9 cellular contexts compared by ENCODE assay signal in the genomic region with DNA sequence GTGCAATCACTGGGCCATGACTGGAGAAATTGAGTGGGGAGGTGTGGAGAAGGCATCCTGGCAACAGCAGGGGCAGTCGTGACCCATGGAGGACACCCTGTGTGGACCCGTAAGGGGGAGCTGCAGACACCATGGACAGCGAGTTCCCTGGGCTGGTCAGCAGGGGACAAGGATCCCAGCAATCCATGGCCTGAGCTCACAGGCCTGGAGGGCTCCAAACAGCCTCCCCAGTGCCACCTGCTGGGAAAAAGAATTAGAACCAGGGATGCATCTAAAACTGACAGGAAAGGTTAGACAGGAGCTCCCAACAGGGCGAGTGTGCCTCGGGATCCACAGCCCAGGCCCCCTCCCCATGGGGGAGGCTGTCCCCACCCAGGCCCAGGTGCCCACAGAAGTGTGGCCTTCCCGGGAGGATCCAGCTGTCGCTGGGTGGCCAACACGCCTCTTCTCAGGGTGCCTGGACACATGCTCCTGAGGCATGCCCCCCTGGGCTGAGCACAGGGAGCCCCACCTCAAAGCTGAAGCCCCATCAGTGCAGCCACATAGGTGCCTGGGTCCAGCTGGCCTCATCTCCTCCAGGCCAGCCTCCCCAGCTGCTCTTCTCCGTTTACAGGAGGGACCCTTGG. TPM values are rescaled to one million over a fixed set of nuclear protein-coding genes. Genes with fewer than 3 reads are reported as not detected.
A peak's percentile ranks its signal among the peaks of the same experiment; 100 is the strongest.
DNase-seq lines count a peak whose midpoint lies in the region; ATAC-seq, FAIRE-seq and TF ChIP-seq lines count a peak whose summit lies in the region.
"Had no signal": no experiment of that assay in that cellular context is flagged by ENCODE, and none has a peak within 500 bp of the region (broad histone marks: within the 10 kb centered on the region; RNA-seq: fewer than 3 reads in every experiment).

No MANE protein-coding gene starts in this region.

- H3K27me3 Mint-ChIP-seq in type B pancreatic cell = peaks cover 38% of the 10 kb centered on the region

- in situ Hi-C loops in HepG2 (cut with HindIII; ENCODE audit: extremely low pct_ligation_motif_present, low pct_unique_long_range_greater_than_20kb) = loop anchor here (5.0 kb wide), 1 partner anchor 357 kb away; no protein-coding TSS in a partner anchor

- intact Hi-C loops in HepG2 (cut with micrococcal nuclease; ENCODE audit: unreplicated experiment) = loop anchor here (1.0 kb wide), 2 partner anchors 30 to 326 kb away; no protein-coding TSS in a partner anchor

- FAIRE-seq in GM12892 (lab: Jason Lieb, UNC) = peak; percentile 9
- peak; percentile 98 for FAIRE-seq in HepG2 (lab: Jason Lieb, UNC)

- no peak overlapping the region for H3K4me3 Mint-ChIP-seq in type B pancreatic cell

- no peak for TF ChIP-seq EP300 in HepG2 (IDR thresholded peaks at IDR 0.05; ENCODE audit: low read depth in 2 of 2, low read length in 2 of 2)
- no peak for TF ChIP-seq EP300 in HepG2 (CRISPR knock-in tag; IDR thresholded peaks at IDR 0.05; ENCODE audit: borderline replicate concordance)

- TF ChIP-seq CTCF in HepG2 (CRISPR knock-in tag; IDR thresholded peaks at IDR 0.05) = peak; percentile 91
- TF ChIP-seq CTCF in type B pancreatic cell (conservative IDR thresholded peaks at IDR 0.05) = peak; percentile 78

- H3K4me1 ChIP-seq in HepG2 (ENCODE audit: insufficient read depth, low read length) = no peaks in the 10 kb centered on the region

- H2AFZ ChIP-seq in HepG2 (ENCODE audit: low read length) = no peak overlapping the region

- no peaks in the 10 kb centered on the region for H3K36me3 Mint-ChIP-seq in type B pancreatic cell

- no peaks in the 10 kb centered on the region for H3K9me3 Mint-ChIP-seq in type B pancreatic cell

- no peak overlapping the region for H3K4me2 ChIP-seq in HepG2 (ENCODE audit: low read depth, low read length)

- WGBS in HepG2 (ENCODE audit: low lambda C conversion rate) = 10% methylated on average over 4 of the region's 9 CpGs

- H3K79me2 ChIP-seq in HepG2 (ENCODE audit: insufficient read depth, low read length) = no peaks in the 10 kb centered on the region

- POLR2A ChIA-PET in HepG2 (lab: Yijun Ruan, JAX) = interaction anchor here (1.0 to 1.4 kb wide), 4 partner anchors 17 to 275 kb away, joined by 3 to 4 read pairs (median 4); no protein-coding TSS in a partner anchor

- DNase-seq in Ammon's horn (ENCODE audit: low spot score) (peak; percentile 84), GM12892 (ENCODE audit: insufficient read length) (no peak), NCI-H748 treated with DMSO at 0.1 percent for 48 hours (lab: John Stamatoyannopoulos, UW) (peak; percentile 33), cerebellar cortex (ENCODE audit: low spot score) (peak; percentile 69), HepG2 (ENCODE audit: low spot score) (peak; percentile 86), type B pancreatic cell (ENCODE audit: extremely low spot score, unreplicated experiment) (no peak), GOT3 (lab: John Stamatoyannopoulos, UW) (no peak)

- H3K27me3 ChIP-seq in HepG2 (ENCODE audit: control insufficient read depth in 1 of 2, insufficient read depth in 2 of 2, low read length in 2 of 2) = peaks cover 15 to 71% of the 10 kb centered on the region in 2 experiments

- no peak overlapping the region for H3K27ac Mint-ChIP-seq in type B pancreatic cell

- no peaks in the 10 kb centered on the region for H3K36me3 ChIP-seq in HepG2 (replicated peaks in 1 of 2; ENCODE audit: control insufficient read depth in 1 of 2, insufficient read depth in 2 of 2, low read length in 2 of 2)

- no TSS peak for BruUV-seq in HepG2 (replicated peaks; lab: Mats Ljungman, UMichigan)

- H3K9ac ChIP-seq in HepG2 (ENCODE audit: insufficient read depth, low read depth, low read length) = no peak overlapping the region

- no peak overlapping the region for H3K27ac ChIP-seq in HepG2 (ENCODE audit: extremely low read length, insufficient read depth, low read length)

- no peaks in the 10 kb centered on the region for H3K4me1 Mint-ChIP-seq in type B pancreatic cell (ENCODE audit: unreplicated experiment)

- peaks cover 3% of the 10 kb centered on the region; the same call in 1 of the 2 replicates for H4K20me1 ChIP-seq in HepG2 (ENCODE audit: insufficient read depth, low read length)

- no peaks in the 10 kb centered on the region for H3K9me3 ChIP-seq in HepG2 (ENCODE audit: low read length)

- H3K4me3 ChIP-seq in HepG2 (replicated peaks in 1 of 3; ENCODE audit: insufficient read depth in 1 of 3, low read depth in 2 of 3, low read length in 3 of 3) = no peak overlapping the region

- TF ChIP-seq RAD21 in HepG2 (CRISPR knock-in tag; IDR thresholded peaks at IDR 0.05) = peak; percentile 92

- ATAC-seq in HepG2 (peak; percentile 98), HG02610 (IDR thresholded peaks at IDR 0.05; ENCODE audit: unreplicated experiment) (no peak)

- TF ChIP-seq POLR2A in GM12892 (IDR thresholded peaks at IDR 0.05; ENCODE audit: low read depth, low read length) (no peak), HepG2 (IDR thresholded peaks at IDR 0.05; ENCODE audit: insufficient read depth in 1 of 2, low read depth in 2 of 2, low read length in 2 of 2) (no peak)

- CTCF ChIA-PET in HepG2 (lab: Yijun Ruan, JAX; ENCODE audit: low intra/inter-chr PET ratio, low total read pairs) = interaction anchor here (0.9 to 1.5 kb wide), 4 partner anchors 11 to 92 kb away, joined by 3 to 19 read pairs (median 4); no protein-coding TSS in a partner anchor

RNA-seq across cellular contexts. Expression of a gene that starts 20.5 kb away (rescaled TPM):
- 0.08 TPM for polyA plus RNA-seq in GM12892 (2012; ENCODE audit: missing spikeins)
- total RNA-seq in HepG2 (2016; rRNA removed; fragmentation: Illumina TruSeq; extraction: Trizol) (0.24 TPM in 1 of 2 replicates, not detected in the other), type B pancreatic cell (ENCODE audit: low replicate concordance) (78.4 and 112 TPM in 2 replicates)
- not detected in 2 replicates for total RNA-seq in HepG2 (2016; cell fraction: cytosol; rRNA removed; fragmentation: Illumina TruSeq; extraction: Trizol; ENCODE audit: low read depth)
- total RNA-seq in HepG2 (2016; cell fraction: insoluble cytoplasmic fraction; rRNA removed; fragmentation: Illumina TruSeq; extraction: Trizol) = 0.13 and 0.32 TPM in 2 replicates
- total RNA-seq in HepG2 (2016; cell fraction: membrane; rRNA removed; fragmentation: Illumina TruSeq; extraction: Trizol) = not detected in 2 replicates
- total RNA-seq in HepG2 (2016; cell fraction: nucleus; rRNA removed; fragmentation: Illumina TruSeq; extraction: Trizol) = not detected in 2 replicates
- polyA plus RNA-seq in HepG2 (2011; rRNA removed) = 0.01 and 0.03 TPM in 2 replicates
- polyA plus RNA-seq in HepG2 (2011; cell fraction: cytosol; rRNA removed) = 0.01 TPM in 1 of 2 replicates, not detected in the other
- 0.19 and 0.21 TPM in 2 replicates for polyA plus RNA-seq in HepG2 (2011; cell fraction: nucleus; rRNA removed)
- 0.19 TPM in 1 of 2 replicates, not detected in the other for polyA plus RNA-seq in HepG2 (2012)
- not detected in 2 replicates for polyA plus RNA-seq in HepG2 (2016; cell fraction: cytosol; fragmentation: Illumina TruSeq; extraction: Trizol; ENCODE audit: low read depth)
- not detected in 2 replicates for polyA plus RNA-seq in HepG2 (2016; cell fraction: insoluble cytoplasmic fraction; fragmentation: Illumina TruSeq; extraction: Trizol; ENCODE audit: low read depth)
- not detected in 2 replicates for polyA plus RNA-seq in HepG2 (2016; cell fraction: membrane; fragmentation: Illumina TruSeq; extraction: Trizol; ENCODE audit: low read depth)
- not detected in 2 replicates for polyA plus RNA-seq in HepG2 (2016; cell fraction: nucleus; fragmentation: Illumina TruSeq; extraction: Trizol; ENCODE audit: insufficient read depth, low read depth)
- 0.04 and 0.14 TPM in 2 replicates for polyA minus RNA-seq in HepG2 (2011; rRNA and poly(A)+ RNA removed; ENCODE audit: low replicate concordance)
- polyA minus RNA-seq in HepG2 (2011; cell fraction: cytosol; rRNA and poly(A)+ RNA removed) = not detected in 2 replicates
- 0.37 TPM in 1 of 2 replicates, not detected in the other for polyA minus RNA-seq in HepG2 (2011; cell fraction: nucleus; rRNA and poly(A)+ RNA removed)
- total RNA-seq: mononuclear cell had no signal

RNA-seq across cellular contexts. Expression of a gene that starts 28.1 kb away (rescaled TPM):
- not detected for polyA plus RNA-seq in GM12892 (2012; ENCODE audit: missing spikeins)
- total RNA-seq in HepG2 (2016; rRNA removed; fragmentation: Illumina TruSeq; extraction: Trizol) (30.5 and 41.9 TPM in 2 replicates), type B pancreatic cell (ENCODE audit: low replicate concordance) (0.51 and 1.00 TPM in 2 replicates)
- total RNA-seq in HepG2 (2016; cell fraction: cytosol; rRNA removed; fragmentation: Illumina TruSeq; extraction: Trizol; ENCODE audit: low read depth) = 13.0 and 14.7 TPM in 2 replicates
- total RNA-seq in HepG2 (2016; cell fraction: insoluble cytoplasmic fraction; rRNA removed; fragmentation: Illumina TruSeq; extraction: Trizol) = 26.6 and 43.3 TPM in 2 replicates
- total RNA-seq in HepG2 (2016; cell fraction: membrane; rRNA removed; fragmentation: Illumina TruSeq; extraction: Trizol) = 16.6 and 19.6 TPM in 2 replicates
- total RNA-seq in HepG2 (2016; cell fraction: nucleus; rRNA removed; fragmentation: Illumina TruSeq; extraction: Trizol) = 38.2 and 44.0 TPM in 2 replicates
- polyA plus RNA-seq in HepG2 (2011; rRNA removed) = 96.1 and 133 TPM in 2 replicates
- polyA plus RNA-seq in HepG2 (2011; cell fraction: cytosol; rRNA removed) = 35.6 and 52.0 TPM in 2 replicates
- 938 and 1,041 TPM in 2 replicates for polyA plus RNA-seq in HepG2 (2011; cell fraction: nucleus; rRNA removed)
- polyA plus RNA-seq in HepG2 (2012) = 57.7 and 74.1 TPM in 2 replicates
- 16.7 and 17.4 TPM in 2 replicates for polyA plus RNA-seq in HepG2 (2016; cell fraction: cytosol; fragmentation: Illumina TruSeq; extraction: Trizol; ENCODE audit: low read depth)
- 26.4 and 36.5 TPM in 2 replicates for polyA plus RNA-seq in HepG2 (2016; cell fraction: insoluble cytoplasmic fraction; fragmentation: Illumina TruSeq; extraction: Trizol; ENCODE audit: low read depth)
- 15.2 and 17.5 TPM in 2 replicates for polyA plus RNA-seq in HepG2 (2016; cell fraction: membrane; fragmentation: Illumina TruSeq; extraction: Trizol; ENCODE audit: low read depth)
- 101 and 109 TPM in 2 replicates for polyA plus RNA-seq in HepG2 (2016; cell fraction: nucleus; fragmentation: Illumina TruSeq; extraction: Trizol; ENCODE audit: insufficient read depth, low read depth)
- polyA minus RNA-seq in HepG2 (2011; rRNA and poly(A)+ RNA removed; ENCODE audit: low replicate concordance) = 67.0 TPM in 1 of 2 replicates, not detected in the other
- 22.8 and 31.0 TPM in 2 replicates for polyA minus RNA-seq in HepG2 (2011; cell fraction: cytosol; rRNA and poly(A)+ RNA removed)
- polyA minus RNA-seq in HepG2 (2011; cell fraction: nucleus; rRNA and poly(A)+ RNA removed) = 64.6 and 66.1 TPM in 2 replicates
- total RNA-seq: mononuclear cell had no signal

RNA-seq across cellular contexts. Expression of a gene that starts 55.4 kb away (rescaled TPM):
- not detected for polyA plus RNA-seq in GM12892 (2012; ENCODE audit: missing spikeins)
- total RNA-seq in HepG2 (2016; rRNA removed; fragmentation: Illumina TruSeq; extraction: Trizol) (13.5 and 14.0 TPM in 2 replicates), type B pancreatic cell (ENCODE audit: low replicate concordance) (62.0 and 157 TPM in 2 replicates)
- 3.1 and 3.7 TPM in 2 replicates for total RNA-seq in HepG2 (2016; cell fraction: cytosol; rRNA removed; fragmentation: Illumina TruSeq; extraction: Trizol; ENCODE audit: low read depth)
- total RNA-seq in HepG2 (2016; cell fraction: insoluble cytoplasmic fraction; rRNA removed; fragmentation: Illumina TruSeq; extraction: Trizol) = 11.5 and 15.3 TPM in 2 replicates
- total RNA-seq in HepG2 (2016; cell fraction: membrane; rRNA removed; fragmentation: Illumina TruSeq; extraction: Trizol) = 10.1 and 12.0 TPM in 2 replicates
- 8.9 and 10.1 TPM in 2 replicates for total RNA-seq in HepG2 (2016; cell fraction: nucleus; rRNA removed; fragmentation: Illumina TruSeq; extraction: Trizol)
- polyA plus RNA-seq in HepG2 (2011; rRNA removed) = 3.0 and 3.6 TPM in 2 replicates
- 2.4 and 4.2 TPM in 2 replicates for polyA plus RNA-seq in HepG2 (2011; cell fraction: cytosol; rRNA removed)
- 8.9 and 9.1 TPM in 2 replicates for polyA plus RNA-seq in HepG2 (2011; cell fraction: nucleus; rRNA removed)
- 2.1 and 4.1 TPM in 2 replicates for polyA plus RNA-seq in HepG2 (2012)
- polyA plus RNA-seq in HepG2 (2016; cell fraction: cytosol; fragmentation: Illumina TruSeq; extraction: Trizol; ENCODE audit: low read depth) = 3.4 TPM in 2 replicates
- polyA plus RNA-seq in HepG2 (2016; cell fraction: insoluble cytoplasmic fraction; fragmentation: Illumina TruSeq; extraction: Trizol; ENCODE audit: low read depth) = 11.8 and 13.7 TPM in 2 replicates
- 8.3 and 8.8 TPM in 2 replicates for polyA plus RNA-seq in HepG2 (2016; cell fraction: membrane; fragmentation: Illumina TruSeq; extraction: Trizol; ENCODE audit: low read depth)
- polyA plus RNA-seq in HepG2 (2016; cell fraction: nucleus; fragmentation: Illumina TruSeq; extraction: Trizol; ENCODE audit: insufficient read depth, low read depth) = 15.9 and 16.1 TPM in 2 replicates
- polyA minus RNA-seq in HepG2 (2011; rRNA and poly(A)+ RNA removed; ENCODE audit: low replicate concordance) = 5.4 TPM in 1 of 2 replicates, not detected in the other
- 1.8 and 2.0 TPM in 2 replicates for polyA minus RNA-seq in HepG2 (2011; cell fraction: cytosol; rRNA and poly(A)+ RNA removed)
- polyA minus RNA-seq in HepG2 (2011; cell fraction: nucleus; rRNA and poly(A)+ RNA removed) = 1.3 and 2.5 TPM in 2 replicates
- total RNA-seq: mononuclear cell had no signal

Comparison
In these comparisons a context has a peak if more than half of its experiments do, and no peak if none do; other contexts are left out.
1. DNase-seq: peak in Ammon's horn (single experiment), NCI-H748 treated with DMSO at 0.1 percent for 48 hours (single experiment), cerebellar cortex (single experiment) and HepG2 (single experiment); none in GM12892 (single experiment), type B pancreatic cell (single experiment) and GOT3 (single experiment).
2. RNA of a gene that starts 20.5 kb away (total RNA-seq): 78.4 to 112 TPM in type B pancreatic cell; 0.13 to 0.32 TPM in HepG2; every median in the first group is over 10 times any median in the second.